In the genomic region with DNA sequence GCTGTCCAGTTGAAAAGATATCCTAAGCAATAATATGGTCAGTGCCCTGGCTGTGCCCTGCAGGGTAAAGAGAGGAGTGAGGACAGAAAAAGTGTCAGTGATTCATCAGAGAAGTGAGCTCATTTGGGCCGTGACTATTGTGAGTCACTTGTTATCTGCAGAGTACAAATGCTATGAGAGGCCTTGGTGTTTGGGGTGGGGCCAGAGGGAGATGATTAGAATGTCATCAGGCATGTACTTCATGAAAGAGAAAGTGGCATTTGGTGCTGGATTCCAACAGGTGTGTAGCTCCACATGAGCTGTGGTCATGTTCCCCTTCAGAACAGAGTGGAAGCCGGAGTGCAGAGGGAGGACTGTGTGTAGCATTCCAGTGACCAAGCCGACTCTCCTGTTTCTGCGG, we compare ENCODE assay signal across 8 cellular contexts.
A peak's percentile ranks its signal among the peaks of the same experiment; 100 is the strongest.
DNase-seq lines count a peak whose midpoint lies in the region; ATAC-seq, FAIRE-seq and TF ChIP-seq lines count a peak whose summit lies in the region.

No MANE protein-coding gene starts in this region.

- intact Hi-C loops in activated CD8-positive, alpha-beta T cell treated with anti-CD3 and anti-CD28 coated beads for 36 hours (cut with micrococcal nuclease), result loop anchor here (2.0 kb wide), 1 partner anchor 37 kb away; no protein-coding TSS in a partner anchor

- no peak for FAIRE-seq in urothelium cell line (lab: Jason Lieb, UNC)
- no peak for FAIRE-seq in D721Med (lab: Jason Lieb, UNC)

- H3K9me3 Mint-ChIP-seq in activated CD8-positive, alpha-beta T cell treated with anti-CD3 and anti-CD28 coated beads for 36 hours, result peaks cover 1% of the 10 kb centered on the region

- peak; percentile 45 for ATAC-seq in HG02885 (IDR thresholded peaks at IDR 0.05; ENCODE audit: poor library complexity, unreplicated experiment)
- ATAC-seq in activated CD8-positive, alpha-beta T cell treated with anti-CD3 and anti-CD28 coated beads for 36 hours, result peak; percentile 100

- H3K4me3 Mint-ChIP-seq in activated CD8-positive, alpha-beta T cell treated with anti-CD3 and anti-CD28 coated beads for 36 hours, result no peak overlapping the region

- H3K27me3 Mint-ChIP-seq in activated CD8-positive, alpha-beta T cell treated with anti-CD3 and anti-CD28 coated beads for 36 hours, result no peaks in the 10 kb centered on the region

- peak; percentile 75 for DNase-seq in G401 (ENCODE audit: low spot score)
- peak; percentile 87 for DNase-seq in activated CD8-positive, alpha-beta T cell treated with anti-CD3 and anti-CD28 coated beads for 36 hours
- peak; percentile 89 for DNase-seq in iris pigment epithelial cell (ENCODE audit: low read depth)
- DNase-seq in urothelium cell line (ENCODE audit: low spot score), result peak; percentile 32
- DNase-seq in COLO829 (ENCODE audit: low spot score), result no peak
- no peak for DNase-seq in D721Med (ENCODE audit: insufficient read length, low spot score)
- DNase-seq in HEK293T (ENCODE audit: extremely low spot score), result no peak

- CTCF ChIA-PET in activated CD8-positive, alpha-beta T cell treated with anti-CD3 and anti-CD28 coated beads for 36 hours (lab: Charles Lee), result interaction anchor here (1.2 kb wide), 1 partner anchor 104 kb away, joined by 8 read pairs; no protein-coding TSS in a partner anchor
- CTCF ChIA-PET in HEK293T (lab: Yijun Ruan, JAX), result no interaction called here

- POLR2A ChIA-PET in activated CD8-positive, alpha-beta T cell treated with anti-CD3 and anti-CD28 coated beads for 36 hours (lab: Charles Lee), result interaction anchor here (0.6 to 1.0 kb wide), 2 partner anchors 117 to 183 kb away, joined by 3 to 5 read pairs; no protein-coding TSS in a partner anchor
- POLR2A ChIA-PET in HEK293T (lab: Yijun Ruan, JAX), result no interaction called here

- peak overlapping the region; percentile 88 for H3K27ac Mint-ChIP-seq in activated CD8-positive, alpha-beta T cell treated with anti-CD3 and anti-CD28 coated beads for 36 hours

- H3K36me3 Mint-ChIP-seq in activated CD8-positive, alpha-beta T cell treated with anti-CD3 and anti-CD28 coated beads for 36 hours (ENCODE audit: low read depth), result peaks cover 12% of the 10 kb centered on the region

- H3K4me1 Mint-ChIP-seq in activated CD8-positive, alpha-beta T cell treated with anti-CD3 and anti-CD28 coated beads for 36 hours (ENCODE audit: low read depth), result peaks cover 39% of the 10 kb centered on the region

- in situ Hi-C loops in G401 (cut with HindIII; ENCODE audit: low sequenced_read_pairs), result no loop called here

- no peak for TF ChIP-seq CTCF in activated CD8-positive, alpha-beta T cell treated with anti-CD3 and anti-CD28 coated beads for 36 hours (IDR thresholded peaks at IDR 0.05)
- no peak for TF ChIP-seq CTCF in D721Med (IDR thresholded peaks at IDR 0.05; ENCODE audit: insufficient read depth, missing control alignments)

TF ChIP-seq in HEK293T, 16 proteins besides CTCF, POLR2A, EP300 and RAD21:
- TF ChIP-seq NFRKB (IDR thresholded peaks at IDR 0.05), result no peak
- no peak for TF ChIP-seq BHLHE40 (IDR thresholded peaks at IDR 0.05; ENCODE audit: borderline replicate concordance)
- no peak for TF ChIP-seq ELF4 (IDR thresholded peaks at IDR 0.05)
- no peak for TF ChIP-seq FOXK2 (IDR thresholded peaks at IDR 0.05)
- TF ChIP-seq FOXM1 (IDR thresholded peaks at IDR 0.05; ENCODE audit: borderline replicate concordance), result no peak
- TF ChIP-seq CTBP1 (IDR thresholded peaks at IDR 0.05; ENCODE audit: borderline replicate concordance), result no peak

Comparison
In these comparisons a context has a peak if more than half of its experiments do, and no peak if none do; other contexts are left out.
1. DNase-seq: peak in G401 (single experiment), activated CD8-positive, alpha-beta T cell treated with anti-CD3 and anti-CD28 coated beads for 36 hours (single experiment), iris pigment epithelial cell (single experiment) and urothelium cell line (single experiment); none in COLO829 (single experiment), D721Med (single experiment) and HEK293T (single experiment).